In genomic region chr12:106066051-106066705, GRCh38 we compare ENCODE assay signal across 23 cellular contexts.
DNase-seq lines count a peak whose midpoint lies in the region; ATAC-seq and TF ChIP-seq lines count a peak whose summit lies in the region.
"Had no signal": no experiment of that assay in that cellular context is flagged by ENCODE, and none has a peak within 500 bp of the region (broad histone marks: within the 10 kb centered on the region; RNA-seq: fewer than 3 reads in every experiment).

No MANE protein-coding gene starts in this region.

- peaks cover 24% of the 10 kb centered on the region for H3K4me1 Mint-ChIP-seq in nephron progenitor cell

- H3K27me3 Mint-ChIP-seq in nephron progenitor cell (ENCODE audit: low read depth, poor library complexity), result no peaks in the 10 kb centered on the region

- TF ChIP-seq CTCF in left ventricle myocardium inferior (IDR thresholded peaks at IDR 0.05; ENCODE audit: borderline replicate concordance), result no peak
- TF ChIP-seq CTCF in nephron progenitor cell (IDR thresholded peaks at IDR 0.05), result no peak
- no peak for TF ChIP-seq CTCF in omental fat pad (IDR thresholded peaks at IDR 0.05)
- no peak for TF ChIP-seq CTCF in brain microvascular endothelial cell (IDR thresholded peaks at IDR 0.05; ENCODE audit: low read depth, low read length, missing control alignments)
- no peak for TF ChIP-seq CTCF in mucosa of descending colon (IDR thresholded peaks at IDR 0.05)

- H3K27me3 ChIP-seq in left ventricle myocardium inferior (ENCODE audit: low read depth) (no peaks in the 10 kb centered on the region), brain microvascular endothelial cell (replicated peaks) (no peaks in the 10 kb centered on the region)
- H3K27me3 ChIP-seq: BLaER1 had no signal

- H3K4me3 ChIP-seq in left ventricle myocardium inferior, result no peak overlapping the region
- H3K4me3 ChIP-seq in brain microvascular endothelial cell (ENCODE audit: low read depth, low read length), result no peak overlapping the region
- H3K4me3 ChIP-seq in mucosa of descending colon, result no peak overlapping the region
- H3K4me3 ChIP-seq: BLaER1, GM12878, PC-9 had no signal

- H3K36me3 ChIP-seq in left ventricle myocardium inferior (peaks cover 58% of the 10 kb centered on the region), brain microvascular endothelial cell (replicated peaks) (peaks cover 60% of the 10 kb centered on the region), mucosa of descending colon (ENCODE audit: low read depth) (no peaks in the 10 kb centered on the region)
- H3K36me3 ChIP-seq: BLaER1 had no signal

- H3K36me3 Mint-ChIP-seq in nephron progenitor cell (ENCODE audit: low read depth), result peaks cover 81% of the 10 kb centered on the region
- H3K36me3 Mint-ChIP-seq: CD8-positive, alpha-beta T cell had no signal

- DNase-seq in left ventricle myocardium inferior (no peak), cardiac septum (ENCODE audit: low spot score) (no peak), dermis blood vessel endothelial cell (peak; percentile 80), nephron progenitor cell (no peak), omental fat pad (ENCODE audit: low spot score) (no peak), brain microvascular endothelial cell (no peak), erythroblast (lab: John Stamatoyannopoulos, UW) (no peak), mucosa of descending colon (no peak)
- DNase-seq: CD8-positive, alpha-beta T cell; DMS79; GDM1; GOT3; NCI-H1048; NCI-H146; NCI-H2081; NCI-H510A; NCI-H82; PC-9 had no signal

- no peak for TF ChIP-seq POLR2A in erythroblast (IDR thresholded peaks at IDR 0.05; ENCODE audit: low read length)

- no peaks in the 10 kb centered on the region for H3K9me3 Mint-ChIP-seq in nephron progenitor cell
- H3K9me3 Mint-ChIP-seq: CD8-positive, alpha-beta T cell had no signal

- in situ Hi-C loops in brain microvascular endothelial cell (cut with HindIII; ENCODE audit: low pct_ligation_motif_present, low sequenced_read_pairs), result no loop called here

- no peak overlapping the region for H3K4me3 Mint-ChIP-seq in nephron progenitor cell
- H3K4me3 Mint-ChIP-seq: CD8-positive, alpha-beta T cell had no signal

- peaks cover 48% of the 10 kb centered on the region for H3K4me1 ChIP-seq in left ventricle myocardium inferior
- H3K4me1 ChIP-seq in mucosa of descending colon (ENCODE audit: low read depth), result no peaks in the 10 kb centered on the region
- H3K4me1 ChIP-seq: BLaER1 had no signal

- peak overlapping the region; percentile 53 for H3K27ac ChIP-seq in left ventricle myocardium inferior (replicated peaks)
- no peak overlapping the region for H3K27ac ChIP-seq in brain microvascular endothelial cell
- H3K27ac ChIP-seq: BLaER1, KMS-11, PC-9 had no signal

- no peaks in the 10 kb centered on the region for H3K9me3 ChIP-seq in left ventricle myocardium inferior (replicated peaks)
- no peaks in the 10 kb centered on the region for H3K9me3 ChIP-seq in mucosa of descending colon
- H3K9me3 ChIP-seq: BLaER1 had no signal

- intact Hi-C loops in left ventricle myocardium inferior (cut with micrococcal nuclease), result no loop called here
- intact Hi-C loops in cardiac septum (cut with DNase I), result loop anchor here (10.0 kb wide), 1 partner anchor 361 kb away; no protein-coding TSS in a partner anchor
- intact Hi-C loops in mucosa of descending colon (cut with DNase I, micrococcal nuclease), result no loop called here

- ATAC-seq in omental fat pad (ENCODE audit: low FRiP score) (no peak), mucosa of descending colon (no peak)
- ATAC-seq: CD8-positive, alpha-beta T cell; GM12878; HepG2; Right ventricle myocardium inferior had no signal

- H3K27ac Mint-ChIP-seq in nephron progenitor cell, result peak overlapping the region; percentile 69
- H3K27ac Mint-ChIP-seq: CD8-positive, alpha-beta T cell had no signal
